ENCODE assay signal across 22 cellular contexts in the genomic region with DNA sequence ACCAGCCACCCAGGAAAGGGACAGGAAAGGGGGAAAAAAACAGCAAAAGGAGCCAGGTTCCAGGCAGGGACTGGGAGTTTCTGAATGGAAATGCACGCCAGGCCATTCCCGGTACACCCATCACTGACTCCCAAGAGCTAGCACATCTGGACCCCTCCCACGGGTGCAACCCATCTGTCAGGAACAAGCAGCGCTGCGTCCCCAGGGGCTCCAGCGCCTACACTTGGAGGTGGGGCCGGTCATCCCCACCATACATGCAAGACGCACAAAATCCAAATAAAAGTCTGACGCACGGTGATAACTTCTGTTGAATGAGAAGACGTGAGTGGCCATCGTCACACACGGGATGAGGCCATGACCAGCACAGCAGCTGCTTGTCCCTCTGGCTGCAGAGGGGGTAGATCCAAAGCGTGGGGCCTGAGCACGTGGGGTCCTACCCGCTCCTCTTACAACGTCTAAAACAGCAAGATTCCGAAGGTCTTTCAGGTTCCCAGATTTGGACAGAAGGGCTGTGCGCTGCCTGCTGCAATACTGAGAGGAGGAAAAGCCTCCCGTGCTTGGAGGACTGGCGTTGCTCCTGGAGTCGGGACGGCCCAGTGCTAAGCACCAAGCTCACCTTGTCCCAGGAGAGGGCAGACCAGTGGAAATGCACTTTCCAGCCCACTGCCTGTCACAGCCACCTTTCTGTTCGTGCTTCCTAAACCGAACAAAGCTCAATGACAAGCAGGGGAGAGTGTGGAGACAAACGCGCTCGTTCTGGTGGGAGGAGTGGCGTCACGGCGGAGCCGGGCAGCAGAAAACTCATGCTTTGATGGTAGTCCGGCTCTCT.
"Had no signal": no experiment of that assay in that cellular context is flagged by ENCODE, and none has a peak within 500 bp of the region (broad histone marks: within the 10 kb centered on the region; RNA-seq: fewer than 3 reads in every experiment).

No MANE protein-coding gene starts in this region.

- H3K27ac Mint-ChIP-seq: activated CD4-positive, alpha-beta T cell treated with anti-CD3 and anti-CD28 coated beads for 36 hours; endodermal cell; type B pancreatic cell; WTC11 had no signal

- ATAC-seq: activated CD4-positive, alpha-beta T cell treated with anti-CD3 and anti-CD28 coated beads for 36 hours; activated naive CD4-positive, alpha-beta T cell treated with anti-CD3 and anti-CD28 coated beads, Interleukin-2, amount 50 U/mL, for 72 hours; foreskin keratinocyte; naive thymus-derived CD8-positive, alpha-beta T cell; stimulated activated naive CD8-positive, alpha-beta T cell treated with anti-CD3 and anti-CD28 coated beads, Interleukin-15, amount 100 ng/mL, for 72 hours; WTC11 had no signal

- H3K9me3 Mint-ChIP-seq: activated naive CD4-positive, alpha-beta T cell treated with anti-CD3 and anti-CD28 coated beads, Interleukin-2, amount 50 U/mL, for 72 hours; endodermal cell; naive thymus-derived CD8-positive, alpha-beta T cell; stimulated activated naive CD8-positive, alpha-beta T cell treated with anti-CD3 and anti-CD28 coated beads, Interleukin-15, amount 100 ng/mL, for 72 hours; type B pancreatic cell; WTC11 had no signal

- H3K4me3 Mint-ChIP-seq: activated CD4-positive, alpha-beta T cell treated with anti-CD3 and anti-CD28 coated beads for 36 hours; endodermal cell; naive thymus-derived CD8-positive, alpha-beta T cell; stimulated activated naive CD8-positive, alpha-beta T cell treated with anti-CD3 and anti-CD28 coated beads, Interleukin-15, amount 100 ng/mL, for 72 hours; type B pancreatic cell; WTC11 had no signal

- H2AFZ ChIP-seq: parathyroid adenoma had no signal

- H3K79me2 ChIP-seq: parathyroid adenoma had no signal

- DNase-seq: activated CD4-positive, alpha-beta T cell treated with anti-CD3 and anti-CD28 coated beads for 36 hours; activated CD4-positive, alpha-beta T cell treated with anti-CD3 and anti-CD28 coated beads, Interleukin-2, amount 50 U/mL, for 48 hours; activated gamma-delta T cell treated with Interleukin-2 at 50 U/mL for 16 hours; endodermal cell; foreskin keratinocyte; glutamatergic neuron; mesenchymal stem cell; naive thymus-derived CD8-positive, alpha-beta T cell; retina; stimulated activated CD4-positive, alpha-beta T cell treated with anti-CD3 and anti-CD28 coated beads, Interleukin-15, amount 100 ng/mL, for 24 hours; stimulated activated CD4-positive, alpha-beta T cell treated with anti-CD3 and anti-CD28 coated beads, Interleukin-4, amount 100 ng/mL, for 1 hour; stimulated activated naive CD8-positive, alpha-beta T cell treated with anti-CD3 and anti-CD28 coated beads, Interleukin-15, amount 100 ng/mL, for 72 hours; testis had no signal

- H3K27ac ChIP-seq: adrenal gland, epithelial cell of prostate, foreskin keratinocyte, neutrophil, parathyroid adenoma, skin epidermis, testis had no signal

- H3K27me3 ChIP-seq: adrenal gland, dorsolateral prefrontal cortex, foreskin keratinocyte, neutrophil, testis had no signal

- H3K4me1 Mint-ChIP-seq: activated CD4-positive, alpha-beta T cell treated with anti-CD3 and anti-CD28 coated beads for 36 hours; endodermal cell; WTC11 had no signal

- H3K27me3 Mint-ChIP-seq: activated CD4-positive, alpha-beta T cell treated with anti-CD3 and anti-CD28 coated beads for 36 hours; naive thymus-derived CD8-positive, alpha-beta T cell; stimulated activated naive CD8-positive, alpha-beta T cell treated with anti-CD3 and anti-CD28 coated beads, Interleukin-15, amount 100 ng/mL, for 72 hours; type B pancreatic cell had no signal

- H3K4me1 ChIP-seq: foreskin keratinocyte, parathyroid adenoma had no signal

- H3K4me3 ChIP-seq: adrenal gland, skin epidermis, testis had no signal

- H3K36me3 Mint-ChIP-seq: activated naive CD4-positive, alpha-beta T cell treated with anti-CD3 and anti-CD28 coated beads, Interleukin-2, amount 50 U/mL, for 72 hours had no signal

- H3K9me3 ChIP-seq: adrenal gland, neutrophil, testis had no signal
